Comparison of ENCODE assay signal across 9 cellular contexts in genomic region chr18:55097406-55098170, GRCh38.
DNase-seq lines count a peak whose midpoint lies in the region; ATAC-seq and TF ChIP-seq lines count a peak whose summit lies in the region.
"Had no signal": no experiment of that assay in that cellular context is flagged by ENCODE, and none has a peak within 500 bp of the region (broad histone marks: within the 10 kb centered on the region; RNA-seq: fewer than 3 reads in every experiment).

No MANE protein-coding gene starts in this region.

- no peak for ATAC-seq in GM18858 (IDR thresholded peaks at IDR 0.05; ENCODE audit: unreplicated experiment)
- no peak for ATAC-seq in HG02610 (IDR thresholded peaks at IDR 0.05; ENCODE audit: unreplicated experiment)
- no peak for ATAC-seq in activated naive CD8-positive, alpha-beta T cell treated with anti-CD3 and anti-CD28 coated beads, Interleukin-2, amount 50 U/mL, for 24 hours

- no peaks in the 10 kb centered on the region for H3K9me3 Mint-ChIP-seq in brain
- H3K9me3 Mint-ChIP-seq in activated naive CD8-positive, alpha-beta T cell treated with anti-CD3 and anti-CD28 coated beads, Interleukin-2, amount 50 U/mL, for 24 hours, result no peaks in the 10 kb centered on the region

- TF ChIP-seq CTCF in brain (conservative IDR thresholded peaks at IDR 0.05), result no peak
- no peak for TF ChIP-seq CTCF in dorsolateral prefrontal cortex (IDR thresholded peaks at IDR 0.05 in 54 of 56, conservative IDR thresholded peaks at IDR 0.05 in 2 of 56; ENCODE audit: low read depth in 1 of 56, partially characterized antibody in 56 of 56)

- peak overlapping the region in 2 of 5 experiments; percentile 4 to 5 for H3K4me3 Mint-ChIP-seq in brain
- H3K4me3 Mint-ChIP-seq in activated naive CD8-positive, alpha-beta T cell treated with anti-CD3 and anti-CD28 coated beads, Interleukin-2, amount 50 U/mL, for 24 hours, result no peak overlapping the region

- peak; percentile 34 for DNase-seq in Daoy (ENCODE audit: low read depth)
- peak; percentile 14 for DNase-seq in NCI-H146 treated with DMSO at 0.1 percent for 48 hours (lab: John Stamatoyannopoulos, UW; ENCODE audit: unreplicated experiment)
- DNase-seq in myocyte (ENCODE audit: low read depth), result peak; percentile 80
- DNase-seq in activated naive CD8-positive, alpha-beta T cell treated with anti-CD3 and anti-CD28 coated beads, Interleukin-2, amount 50 U/mL, for 24 hours, result no peak
- no peak for DNase-seq in dorsolateral prefrontal cortex

- H3K36me3 Mint-ChIP-seq in brain, result no peaks in the 10 kb centered on the region
- H3K36me3 Mint-ChIP-seq in activated naive CD8-positive, alpha-beta T cell treated with anti-CD3 and anti-CD28 coated beads, Interleukin-2, amount 50 U/mL, for 24 hours (ENCODE audit: low read depth), result no peaks in the 10 kb centered on the region

- peak overlapping the region in 3 of 5 experiments; percentile 8 to 28 (median 22) for H3K27ac Mint-ChIP-seq in brain
- H3K27ac Mint-ChIP-seq in activated naive CD8-positive, alpha-beta T cell treated with anti-CD3 and anti-CD28 coated beads, Interleukin-2, amount 50 U/mL, for 24 hours, result no peak overlapping the region

- intact Hi-C loops in dorsolateral prefrontal cortex (cut with DNase I), result loop anchor here in 1 of 2 donors (5.0 to 10.0 kb wide), 4 partner anchors 135 to 1477 kb away; no protein-coding TSS in a partner anchor

- H3K4me3 ChIP-seq in dorsolateral prefrontal cortex, result no peak overlapping the region
- H3K4me3 ChIP-seq: breast epithelium had no signal

- H3K27ac ChIP-seq in dorsolateral prefrontal cortex, result no peak overlapping the region

- peaks cover 19% of the 10 kb centered on the region for H3K4me1 Mint-ChIP-seq in brain
- H3K4me1 Mint-ChIP-seq in activated naive CD8-positive, alpha-beta T cell treated with anti-CD3 and anti-CD28 coated beads, Interleukin-2, amount 50 U/mL, for 24 hours, result no peaks in the 10 kb centered on the region

- no peaks in the 10 kb centered on the region for H3K27me3 Mint-ChIP-seq in brain
- H3K27me3 Mint-ChIP-seq in activated naive CD8-positive, alpha-beta T cell treated with anti-CD3 and anti-CD28 coated beads, Interleukin-2, amount 50 U/mL, for 24 hours, result no peaks in the 10 kb centered on the region

- no peaks in the 10 kb centered on the region for H3K27me3 ChIP-seq in dorsolateral prefrontal cortex
- H3K27me3 ChIP-seq: breast epithelium had no signal

Comparison
In these comparisons a context has a peak if more than half of its experiments do, and no peak if none do; other contexts are left out.
1. DNase-seq: peak in Daoy (single experiment), NCI-H146 treated with DMSO at 0.1 percent for 48 hours (single experiment) and myocyte (single experiment); none in activated naive CD8-positive, alpha-beta T cell treated with anti-CD3 and anti-CD28 coated beads, Interleukin-2, amount 50 U/mL, for 24 hours (single experiment) and dorsolateral prefrontal cortex (0 of 10).